Comparison of ENCODE assay signal across 22 cellular contexts in genomic region chr2:204264746-204265145, GRCh38.
DNase-seq lines count a peak whose midpoint lies in the region; ATAC-seq lines count a peak whose summit lies in the region.
"Had no signal": no experiment of that assay in that cellular context is flagged by ENCODE, and none has a peak within 500 bp of the region (broad histone marks: within the 10 kb centered on the region; RNA-seq: fewer than 3 reads in every experiment).

No MANE protein-coding gene starts in this region.

- no peak overlapping the region for H2BK12ac ChIP-seq in mesenchymal stem cell (ENCODE audit: low read length in 2 of 2)

- H2AK5ac ChIP-seq in mesenchymal stem cell (ENCODE audit: low read length, severe bottlenecking) = no peak overlapping the region

- no peak overlapping the region for H4K8ac ChIP-seq in mesenchymal stem cell (ENCODE audit: low read length)

- H3K27me3 ChIP-seq in BLaER1 treated with 17β-estradiol and CSF1 and Interleukin-3, amounts not matched to agents 10 nM and 100 nM = no peaks in the 10 kb centered on the region
- H3K27me3 ChIP-seq in layer of hippocampus (ENCODE audit: control insufficient read depth, insufficient read depth, low read length) (no peaks in the 10 kb centered on the region), mesenchymal stem cell (ENCODE audit: control insufficient read depth in 1 of 2, insufficient read depth in 1 of 2, low read length in 2 of 2) (peaks cover 0 to 30% of the 10 kb centered on the region in 2 experiments)
- H3K27me3 ChIP-seq: upper lobe of left lung had no signal

- H2AFZ ChIP-seq in mesenchymal stem cell (ENCODE audit: low read depth, low read length) = no peak overlapping the region

- H3K9me3 Mint-ChIP-seq in stimulated activated effector memory CD8-positive, alpha-beta T cell treated with anti-CD3 and anti-CD28 coated beads, Interleukin-12 subunit alpha, Interleukin-12 subunit beta, amount 100 ng/mL, for 72 hours = no peaks in the 10 kb centered on the region
- H3K9me3 Mint-ChIP-seq: nephron, T-cell had no signal

- 74% methylated on average over 4 of the region's 4 CpGs for WGBS in mesenchymal stem cell

- H3K14ac ChIP-seq in mesenchymal stem cell (ENCODE audit: low read length in 2 of 2) = no peak overlapping the region

- ATAC-seq in stimulated activated effector memory CD8-positive, alpha-beta T cell treated with anti-CD3 and anti-CD28 coated beads, Interleukin-12 subunit alpha, Interleukin-12 subunit beta, amount 100 ng/mL, for 72 hours = no peak
- no peak for ATAC-seq in activated CD4-positive, CD25-positive, alpha-beta regulatory T cell treated with anti-CD3 and anti-CD28 coated beads, Interleukin-2, amount 50 U/mL, for 24 hours
- ATAC-seq: psoas muscle; stimulated activated naive CD8-positive, alpha-beta T cell treated with anti-CD3 and anti-CD28 coated beads, Interleukin-15, amount 100 ng/mL, for 72 hours; T-cell had no signal

- no peak overlapping the region for H2BK15ac ChIP-seq in mesenchymal stem cell (ENCODE audit: low read depth, poor library complexity, severe bottlenecking)

- no peak overlapping the region for H3K4ac ChIP-seq in mesenchymal stem cell (ENCODE audit: low read depth in 1 of 2, low read length in 2 of 2)

- H3K27ac ChIP-seq in BLaER1 treated with 17β-estradiol and CSF1 and Interleukin-3, amounts not matched to agents 10 nM and 100 nM = no peak overlapping the region
- H3K27ac ChIP-seq in layer of hippocampus (ENCODE audit: low read depth, low read length) = peak overlapping the region; percentile 58
- H3K27ac ChIP-seq in mesenchymal stem cell (ENCODE audit: low read length, poor library complexity, severe bottlenecking) = no peak overlapping the region
- H3K27ac ChIP-seq: cardiac muscle cell, psoas muscle, skin epidermis, upper lobe of left lung had no signal

- H3K18ac ChIP-seq in mesenchymal stem cell (ENCODE audit: low read depth in 1 of 2, low read length in 2 of 2) = no peak overlapping the region

- no peak overlapping the region for H3K4me3 Mint-ChIP-seq in stimulated activated effector memory CD8-positive, alpha-beta T cell treated with anti-CD3 and anti-CD28 coated beads, Interleukin-12 subunit alpha, Interleukin-12 subunit beta, amount 100 ng/mL, for 72 hours
- H3K4me3 Mint-ChIP-seq: stimulated activated naive CD8-positive, alpha-beta T cell treated with anti-CD3 and anti-CD28 coated beads, Interleukin-15, amount 100 ng/mL, for 72 hours; T-cell had no signal

- no peak overlapping the region for H3K23ac ChIP-seq in mesenchymal stem cell (ENCODE audit: low read length in 2 of 2)

- H2BK120ac ChIP-seq in mesenchymal stem cell (ENCODE audit: low read depth, low read length) = no peak overlapping the region

- no peaks in the 10 kb centered on the region for H3K36me3 Mint-ChIP-seq in stimulated activated effector memory CD8-positive, alpha-beta T cell treated with anti-CD3 and anti-CD28 coated beads, Interleukin-12 subunit alpha, Interleukin-12 subunit beta, amount 100 ng/mL, for 72 hours
- H3K36me3 Mint-ChIP-seq: T-cell had no signal

- no peak overlapping the region for H4K91ac ChIP-seq in mesenchymal stem cell (ENCODE audit: low read length)

- no peak overlapping the region for H3K4me3 ChIP-seq in BLaER1 treated with 17β-estradiol and CSF1 and Interleukin-3, amounts not matched to agents 10 nM and 100 nM
- H3K4me3 ChIP-seq in mesenchymal stem cell (ENCODE audit: insufficient read depth in 1 of 2, low read depth in 1 of 2, low read length in 2 of 2) = no peak overlapping the region
- H3K4me3 ChIP-seq: cardiac muscle cell, psoas muscle, skin epidermis, upper lobe of left lung had no signal

- H3K4me2 ChIP-seq in BLaER1 treated with 17β-estradiol and CSF1 and Interleukin-3, amounts not matched to agents 10 nM and 100 nM = peak overlapping the region in 6 of 11 experiments; percentile 9 to 54 (median 35); a peak in 10 of 22 replicates
- no peak overlapping the region for H3K4me2 ChIP-seq in mesenchymal stem cell (ENCODE audit: low read length, poor library complexity, severe bottlenecking)

- DNase-seq in NCI-H146 (lab: John Stamatoyannopoulos, UW) (peak; percentile 57), NCI-H748 (lab: John Stamatoyannopoulos, UW; ENCODE audit: unreplicated experiment) (peak; percentile 78), mesenchymal stem cell (no peak), NCI-H2196 treated with DMSO at 0.1 percent for 48 hours (lab: John Stamatoyannopoulos, UW; ENCODE audit: unreplicated experiment) (no peak)
- no peak for DNase-seq in stimulated activated effector memory CD8-positive, alpha-beta T cell treated with anti-CD3 and anti-CD28 coated beads, Interleukin-12 subunit alpha, Interleukin-12 subunit beta, amount 100 ng/mL, for 72 hours (ENCODE audit: low spot score in 2 of 2)
- DNase-seq: activated CD4-positive, alpha-beta T cell treated with anti-CD3 and anti-CD28 coated beads, Interleukin-2, amount 50 U/mL, for 1 hour; activated CD8-positive, alpha-beta memory T cell treated with anti-CD3 and anti-CD28 coated beads, Interleukin-2, amount 50 U/mL, for 4 hours; activated gamma-delta T cell; foreskin melanocyte; NCI-H226; psoas muscle; Right ventricle myocardium superior; stimulated activated CD4-positive, alpha-beta T cell treated with anti-CD3 and anti-CD28 coated beads, Interleukin-2, amount 100 ng/mL, for 48 hours; stimulated activated naive CD8-positive, alpha-beta T cell treated with anti-CD3 and anti-CD28 coated beads, Interleukin-15, amount 100 ng/mL, for 72 hours; T-cell; upper lobe of left lung had no signal

- no peaks in the 10 kb centered on the region for H3K36me3 ChIP-seq in BLaER1 treated with 17β-estradiol and CSF1 and Interleukin-3, amounts not matched to agents 10 nM and 100 nM
- no peaks in the 10 kb centered on the region for H3K36me3 ChIP-seq in mesenchymal stem cell (ENCODE audit: control insufficient read depth in 1 of 2, insufficient read depth in 2 of 2, low read depth in 1 of 2, low read length in 2 of 2)
- H3K36me3 ChIP-seq: cardiac muscle cell, upper lobe of left lung had no signal

- peaks cover 0 to 3% (median 0%) of the 10 kb centered on the region in 11 experiments; a peak in 1 of 22 replicates for H3K9me3 ChIP-seq in BLaER1 treated with 17β-estradiol and CSF1 and Interleukin-3, amounts not matched to agents 10 nM and 100 nM (replicated peaks in 1 of 11)
- no peaks in the 10 kb centered on the region for H3K9me3 ChIP-seq in mesenchymal stem cell (ENCODE audit: control insufficient read depth, low read length)
- H3K9me3 ChIP-seq: psoas muscle, upper lobe of left lung had no signal

- H3K4me1 Mint-ChIP-seq in stimulated activated effector memory CD8-positive, alpha-beta T cell treated with anti-CD3 and anti-CD28 coated beads, Interleukin-12 subunit alpha, Interleukin-12 subunit beta, amount 100 ng/mL, for 72 hours = no peaks in the 10 kb centered on the region
- H3K4me1 Mint-ChIP-seq: stimulated activated naive CD8-positive, alpha-beta T cell treated with anti-CD3 and anti-CD28 coated beads, Interleukin-15, amount 100 ng/mL, for 72 hours; T-cell had no signal

- H4K20me1 ChIP-seq in BLaER1 treated with 17β-estradiol and CSF1 and Interleukin-3, amounts not matched to agents 10 nM and 100 nM = no peaks in the 10 kb centered on the region

- H3K4me1 ChIP-seq in BLaER1 treated with 17β-estradiol and CSF1 and Interleukin-3, amounts not matched to agents 10 nM and 100 nM = peaks cover 0 to 13% (median 8%) of the 10 kb centered on the region in 10 experiments; a peak in 12 of 20 replicates
- H3K4me1 ChIP-seq in mesenchymal stem cell (ENCODE audit: control insufficient read depth, insufficient read depth, low read depth, low read length) = peaks cover 4% of the 10 kb centered on the region
- H3K4me1 ChIP-seq: psoas muscle, upper lobe of left lung had no signal

- no peak overlapping the region for H3K9ac ChIP-seq in BLaER1 treated with 17β-estradiol and CSF1 and Interleukin-3, amounts not matched to agents 10 nM and 100 nM
- H3K9ac ChIP-seq in mesenchymal stem cell (ENCODE audit: low read length) = no peak overlapping the region

- H3K79me1 ChIP-seq in mesenchymal stem cell (replicated peaks; ENCODE audit: low read length, poor library complexity, severe bottlenecking) = no peaks in the 10 kb centered on the region

- no peak overlapping the region for H2BK5ac ChIP-seq in mesenchymal stem cell (ENCODE audit: low read depth, low read length, poor library complexity, severe bottlenecking)

- H3K27ac Mint-ChIP-seq in stimulated activated effector memory CD8-positive, alpha-beta T cell treated with anti-CD3 and anti-CD28 coated beads, Interleukin-12 subunit alpha, Interleukin-12 subunit beta, amount 100 ng/mL, for 72 hours = no peak overlapping the region
- H3K27ac Mint-ChIP-seq: stimulated activated naive CD8-positive, alpha-beta T cell treated with anti-CD3 and anti-CD28 coated beads, Interleukin-15, amount 100 ng/mL, for 72 hours; T-cell had no signal

Comparison
In these comparisons a context has a peak if more than half of its experiments do, and no peak if none do; other contexts are left out.
1. DNase-seq: peak in NCI-H146 (single experiment) and NCI-H748 (single experiment); none in mesenchymal stem cell (single experiment), stimulated activated effector memory CD8-positive, alpha-beta T cell treated with anti-CD3 and anti-CD28 coated beads, Interleukin-12 subunit alpha, Interleukin-12 subunit beta, amount 100 ng/mL, for 72 hours (0 of 2) and NCI-H2196 treated with DMSO at 0.1 percent for 48 hours (single experiment).